ENCODE assay signal across 10 cellular contexts in genomic region chr2:19356545-19357382, GRCh38. TPM values are rescaled to one million over a fixed set of nuclear protein-coding genes. Genes with fewer than 3 reads are reported as not detected.
DNase-seq lines count a peak whose midpoint lies in the region; ATAC-seq, FAIRE-seq and TF ChIP-seq lines count a peak whose summit lies in the region.
"Had no signal": no experiment of that assay in that cellular context is flagged by ENCODE, and none has a peak within 500 bp of the region (broad histone marks: within the 10 kb centered on the region; RNA-seq: fewer than 3 reads in every experiment).

No MANE protein-coding gene starts in this region.

- intact Hi-C loops in Right ventricle myocardium inferior (cut with DNase I): loop anchor here (10.0 kb wide), 1 partner anchor 922 kb away; no protein-coding TSS in a partner anchor

- no peaks in the 10 kb centered on the region for H3K79me1 ChIP-seq in mesendoderm (ENCODE audit: low read length)

- DNase-seq in cardiac muscle cell (ENCODE audit: low read depth in 1 of 2, low spot score in 1 of 2): no peak
- no peak for DNase-seq in Right ventricle myocardium inferior (ENCODE audit: missing footprints)
- no peak for DNase-seq in bronchial epithelial cell (ENCODE audit: low read depth)
- peak; percentile 21 for DNase-seq in mesendoderm
- no peak for DNase-seq in type B pancreatic cell (ENCODE audit: extremely low spot score, unreplicated experiment)
- DNase-seq in NOMO-1 (lab: John Stamatoyannopoulos, UW; ENCODE audit: unreplicated experiment in 2 of 2): no peak
- no peak for DNase-seq in UCSD-AML1 (lab: John Stamatoyannopoulos, UW; ENCODE audit: unreplicated experiment)
- DNase-seq: DMS 273 treated with DMSO at 0.1 percent for 48 hours, SIG-M5 had no signal

- H3K27me3 Mint-ChIP-seq in type B pancreatic cell: peaks cover 93% of the 10 kb centered on the region

- no peak overlapping the region for H3K4me2 ChIP-seq in mesendoderm (ENCODE audit: low read length)

- no peaks in the 10 kb centered on the region for H3K9me3 Mint-ChIP-seq in type B pancreatic cell

- peak overlapping the region; percentile 20 for H3K56ac ChIP-seq in mesendoderm (ENCODE audit: low read length)

- no peak for FAIRE-seq in bronchial epithelial cell (lab: Jason Lieb, UNC)

- TF ChIP-seq CTCF in cardiac muscle cell (IDR thresholded peaks at IDR 0.05; ENCODE audit: low read depth, low read length): no peak
- no peak for TF ChIP-seq CTCF in bronchial epithelial cell (IDR thresholded peaks at IDR 0.05; ENCODE audit: insufficient read depth, low read length, severe bottlenecking)
- no peak for TF ChIP-seq CTCF in type B pancreatic cell (conservative IDR thresholded peaks at IDR 0.05)

- no peaks in the 10 kb centered on the region for H3K9me3 ChIP-seq in cardiac muscle cell (ENCODE audit: low read depth)

- H4K5ac ChIP-seq in mesendoderm (ENCODE audit: low read length): no peak overlapping the region

- H2BK120ac ChIP-seq in mesendoderm (ENCODE audit: low read depth, low read length): no peak overlapping the region

- H3K18ac ChIP-seq in mesendoderm (ENCODE audit: low read length): no peak overlapping the region

- no peak overlapping the region for H3K23ac ChIP-seq in mesendoderm (ENCODE audit: low read length)

- H3K27me3 ChIP-seq in cardiac muscle cell (peaks cover 95% of the 10 kb centered on the region), bronchial epithelial cell (ENCODE audit: control insufficient read depth, insufficient read depth, low read length) (peaks cover 13% of the 10 kb centered on the region), mesendoderm (ENCODE audit: insufficient read depth, low read length, poor library complexity) (peaks cover 91% of the 10 kb centered on the region)

- H3K36me3 ChIP-seq in cardiac muscle cell: peaks cover 5% of the 10 kb centered on the region
- no peaks in the 10 kb centered on the region for H3K36me3 ChIP-seq in bronchial epithelial cell (ENCODE audit: control insufficient read depth, insufficient read depth, low read length)
- H3K36me3 ChIP-seq in mesendoderm (ENCODE audit: control insufficient read depth, insufficient read depth, low read length): no peaks in the 10 kb centered on the region

- no peak overlapping the region for H2AK5ac ChIP-seq in mesendoderm (ENCODE audit: low read length)

- peak overlapping the region; percentile 78 for H3K4me3 ChIP-seq in cardiac muscle cell
- peak overlapping the region; percentile 50 for H3K4me3 ChIP-seq in bronchial epithelial cell (ENCODE audit: low read depth, low read length)
- H3K4me3 ChIP-seq in mesendoderm (ENCODE audit: low read length): no peak overlapping the region

- H3K4me1 Mint-ChIP-seq in type B pancreatic cell (ENCODE audit: unreplicated experiment): peaks cover 28% of the 10 kb centered on the region

- no peak overlapping the region for H2BK5ac ChIP-seq in mesendoderm (ENCODE audit: low read length)

- no peak overlapping the region for H3K4ac ChIP-seq in mesendoderm (ENCODE audit: low read depth, low read length)

- peaks cover 28% of the 10 kb centered on the region for H3K36me3 Mint-ChIP-seq in type B pancreatic cell

- WGBS in mesendoderm (ENCODE audit: extremely low coverage, insufficient coverage, low lambda C conversion rate): no CpG with 5 or more reads among the region's 54 CpGs

- no peak overlapping the region for H3K27ac ChIP-seq in cardiac muscle cell
- H3K27ac ChIP-seq in mesendoderm (ENCODE audit: low read depth, low read length): no peak overlapping the region

- H3K4me1 ChIP-seq in cardiac muscle cell (ENCODE audit: low read depth) (peaks cover 9% of the 10 kb centered on the region), mesendoderm (ENCODE audit: control insufficient read depth, low read depth, low read length) (peaks cover 9% of the 10 kb centered on the region)

- H3K4me3 Mint-ChIP-seq in type B pancreatic cell: peak overlapping the region; percentile 92

- no peak overlapping the region for H4K8ac ChIP-seq in mesendoderm (ENCODE audit: low read depth, low read length)

- no peak overlapping the region for H2BK15ac ChIP-seq in mesendoderm (replicated peaks; ENCODE audit: low read depth)

- ATAC-seq in Right ventricle myocardium inferior (no peak), HG02938 (IDR thresholded peaks at IDR 0.05; ENCODE audit: unreplicated experiment) (no peak)

- peak overlapping the region; percentile 51 for H3K27ac Mint-ChIP-seq in type B pancreatic cell

- H3K9ac ChIP-seq in mesendoderm (ENCODE audit: low read length): no peak overlapping the region

- no peaks in the 10 kb centered on the region for H3K79me2 ChIP-seq in mesendoderm (ENCODE audit: control insufficient read depth, insufficient read depth, low read length)

RNA-seq across cellular contexts. Expression of gene OSR1, which starts 1.7 kb away (rescaled TPM):
- 20.8 and 22.3 TPM in 2 replicates for total RNA-seq in cardiac muscle cell
- polyA plus RNA-seq in cardiac muscle cell: 17.2 and 23.2 TPM in 2 replicates
- total RNA-seq in Right ventricle myocardium inferior: 6.3 TPM
- 1.3 and 1.7 TPM in 2 replicates for total RNA-seq in bronchial epithelial cell
- polyA plus RNA-seq in mesendoderm (2013, experiment 1 of 2): 0.04 TPM
- 0.08 TPM for polyA plus RNA-seq in mesendoderm (2013, experiment 2 of 2)
- 9.5 and 55.7 TPM in 2 replicates for total RNA-seq in type B pancreatic cell (ENCODE audit: low replicate concordance)
